ENCODE assay signal across 16 cellular contexts in the genomic region with DNA sequence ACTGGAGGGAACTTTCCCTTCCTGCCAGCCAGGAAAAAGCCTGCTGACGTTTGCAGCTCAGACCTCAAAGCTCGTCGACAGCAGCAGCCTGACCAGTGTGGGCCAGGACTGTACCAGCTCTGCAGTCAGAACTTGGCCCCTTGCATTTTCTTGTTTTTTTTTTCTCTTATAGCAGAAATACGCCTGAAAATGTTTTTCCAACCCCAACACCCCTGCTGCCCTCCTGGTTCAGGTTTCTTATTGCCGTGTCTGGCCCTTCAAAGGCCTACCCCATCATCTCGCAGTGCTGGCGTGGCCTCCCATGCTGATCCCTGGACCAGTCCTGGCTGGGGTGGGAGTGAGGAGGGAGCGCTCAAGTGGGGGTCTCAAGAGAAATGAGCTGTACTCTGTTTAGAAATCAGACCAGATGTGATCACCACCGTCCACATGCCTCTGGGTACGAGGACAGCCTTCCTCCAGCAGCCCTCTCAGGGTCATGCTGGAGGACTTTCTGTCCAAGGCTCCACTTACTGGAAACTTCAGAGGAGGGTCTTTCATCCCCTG.
"Had no signal": no experiment of that assay in that cellular context is flagged by ENCODE, and none has a peak within 500 bp of the region (broad histone marks: within the 10 kb centered on the region; RNA-seq: fewer than 3 reads in every experiment).

No MANE protein-coding gene starts in this region.

- H3K9me3 ChIP-seq: spleen, upper lobe of right lung had no signal

- ATAC-seq: activated T-cell treated with anti-CD3 and anti-CD28 coated beads, Interleukin-2, amount 50 U/mL, for 4 hours; stimulated activated naive B cell treated with anti-CD40 and anti-IgM and Interleukin-4, amounts not matched to agents 10 μg/mL and 1 μg/mL and 100 μg/mL, for 72 hours; T-helper 17 cell; upper lobe of right lung had no signal

- H3K4me3 ChIP-seq: cardiac muscle cell, spleen, upper lobe of right lung had no signal

- H3K27me3 ChIP-seq: cardiac muscle cell, spleen, upper lobe of right lung had no signal

- H3K36me3 ChIP-seq: cardiac muscle cell, spleen, upper lobe of right lung had no signal

- H3K4me1 ChIP-seq: upper lobe of right lung had no signal

- DNase-seq: activated B cell treated with CpG ODN at 0.5 μM for 24 hours; activated CD4-positive, alpha-beta T cell treated with anti-CD3 and anti-CD28 coated beads, Interleukin-2, amount 10 ng/mL, durations not matched to agents 7 days and 5 days; activated effector memory CD4-positive, alpha-beta T cell treated with anti-CD3 and anti-CD28 coated beads, Interleukin-2, amount 50 U/mL, for 16 hours; activated T-cell treated with anti-CD3 and anti-CD28 coated beads, Interleukin-2, amount 50 U/mL, for 4 hours; cortex of kidney; effector CD8-positive, alpha-beta T cell; hippocampal formation; kidney glomerular epithelial cell; mesenchymal stem cell; spleen; stimulated activated CD4-positive, alpha-beta T cell treated with anti-CD3 and anti-CD28 coated beads, Interleukin-1b, Interleukin-23, amount 100 ng/mL, for 48 hours; stimulated activated naive B cell treated with anti-CD40 and anti-IgM and Interleukin-4, amounts not matched to agents 10 μg/mL and 1 μg/mL and 100 μg/mL, for 72 hours; T-helper 17 cell; upper lobe of right lung had no signal

- H3K27ac ChIP-seq: cardiac muscle cell, epithelial cell of prostate, spleen, upper lobe of right lung had no signal
